In the genomic region with DNA sequence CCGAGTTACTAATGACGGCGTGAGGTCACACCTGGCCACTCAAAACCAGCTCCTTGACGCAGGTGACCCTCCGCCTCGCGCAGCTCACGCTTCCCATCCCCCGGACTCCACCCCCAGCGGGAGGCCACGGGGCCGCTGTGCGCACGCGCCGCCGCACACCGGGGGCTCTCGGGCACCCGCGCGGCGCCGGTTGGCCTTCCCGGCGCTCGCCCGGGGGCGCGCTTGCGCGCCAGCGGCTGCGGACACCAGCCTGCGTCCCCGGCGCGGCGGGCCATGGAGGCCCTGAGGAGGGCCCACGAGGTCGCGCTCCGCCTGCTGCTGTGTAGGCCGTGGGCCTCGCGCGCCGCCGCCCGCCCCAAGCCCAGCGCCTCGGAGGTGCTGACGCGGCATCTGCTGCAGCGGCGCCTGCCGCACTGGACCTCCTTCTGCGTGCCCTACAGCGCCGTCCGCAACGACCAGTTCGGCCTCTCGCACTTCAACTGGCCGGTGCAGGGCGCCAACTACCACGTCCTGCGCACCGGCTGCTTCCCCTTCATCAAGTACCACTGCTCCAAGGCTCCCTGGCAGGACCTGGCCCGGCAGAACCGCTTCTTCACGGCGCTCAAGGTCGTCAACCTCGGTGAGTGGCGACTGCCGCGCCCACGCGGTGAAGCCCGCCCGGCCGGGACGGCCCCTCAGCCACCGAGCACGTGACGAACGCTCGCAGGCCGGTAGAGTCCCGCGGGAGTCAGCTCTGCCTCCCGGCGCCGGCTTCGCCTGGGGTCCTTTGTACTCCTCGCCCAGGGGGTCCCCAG, we compare ENCODE assay signal across 1 cellular context.
TF ChIP-seq lines count a peak whose summit lies in the region.

TSS of gene C15orf61 (plus strand) at position 156 of the 794 bp plus-strand sequence. CDS start at position 274, 118 bp downstream.

TF ChIP-seq in HEK293, 187 proteins besides CTCF, POLR2A, EP300 and RAD21 (continued from another document and continues in another):
- TF ChIP-seq, protein P1, sequence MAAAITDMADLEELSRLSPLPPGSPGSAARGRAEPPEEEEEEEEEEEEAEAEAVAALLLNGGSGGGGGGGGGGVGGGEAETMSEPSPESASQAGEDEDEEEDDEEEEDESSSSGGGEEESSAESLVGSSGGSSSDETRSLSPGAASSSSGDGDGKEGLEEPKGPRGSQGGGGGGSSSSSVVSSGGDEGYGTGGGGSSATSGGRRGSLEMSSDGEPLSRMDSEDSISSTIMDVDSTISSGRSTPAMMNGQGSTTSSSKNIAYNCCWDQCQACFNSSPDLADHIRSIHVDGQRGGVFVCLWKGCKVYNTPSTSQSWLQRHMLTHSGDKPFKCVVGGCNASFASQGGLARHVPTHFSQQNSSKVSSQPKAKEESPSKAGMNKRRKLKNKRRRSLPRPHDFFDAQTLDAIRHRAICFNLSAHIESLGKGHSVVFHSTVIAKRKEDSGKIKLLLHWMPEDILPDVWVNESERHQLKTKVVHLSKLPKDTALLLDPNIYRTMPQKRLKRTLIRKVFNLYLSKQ (tag by site-specific recombination; IDR thresholded peaks at IDR 0.05; ENCODE audit: borderline replicate concordance): 0 out of 2 replicates have a peak, but pooled peaks have one; percentile 15
- TF ChIP-seq, protein P2, sequence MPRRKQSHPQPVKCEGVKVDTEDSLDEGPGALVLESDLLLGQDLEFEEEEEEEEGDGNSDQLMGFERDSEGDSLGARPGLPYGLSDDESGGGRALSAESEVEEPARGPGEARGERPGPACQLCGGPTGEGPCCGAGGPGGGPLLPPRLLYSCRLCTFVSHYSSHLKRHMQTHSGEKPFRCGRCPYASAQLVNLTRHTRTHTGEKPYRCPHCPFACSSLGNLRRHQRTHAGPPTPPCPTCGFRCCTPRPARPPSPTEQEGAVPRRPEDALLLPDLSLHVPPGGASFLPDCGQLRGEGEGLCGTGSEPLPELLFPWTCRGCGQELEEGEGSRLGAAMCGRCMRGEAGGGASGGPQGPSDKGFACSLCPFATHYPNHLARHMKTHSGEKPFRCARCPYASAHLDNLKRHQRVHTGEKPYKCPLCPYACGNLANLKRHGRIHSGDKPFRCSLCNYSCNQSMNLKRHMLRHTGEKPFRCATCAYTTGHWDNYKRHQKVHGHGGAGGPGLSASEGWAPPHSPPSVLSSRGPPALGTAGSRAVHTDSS (tag by site-specific recombination; IDR thresholded peaks at IDR 0.05): no peak; the same call in 1 of the 2 replicates
- TF ChIP-seq PRDM1 (tag by site-specific recombination; IDR thresholded peaks at IDR 0.05): no peak
- peak; percentile 97 for TF ChIP-seq ZBTB26 (tag by site-specific recombination; optimal IDR thresholded peaks at IDR 0.05)
- 0 out of 2 replicates have a peak, but pooled peaks have one; percentile 52 for TF ChIP-seq ZBTB1 (tag by site-specific recombination; IDR thresholded peaks at IDR 0.05)
- TF ChIP-seq HIC1 (tag by site-specific recombination; IDR thresholded peaks at IDR 0.05): peak; percentile 90
- no peak for TF ChIP-seq ZNF155 (tag by site-specific recombination; IDR thresholded peaks at IDR 0.05)
- TF ChIP-seq ZSCAN16 (tag by site-specific recombination; IDR thresholded peaks at IDR 0.05): peak; percentile 80
- peak; percentile 28; the same call in 1 of the 2 replicates for TF ChIP-seq ZNF518A (tag by site-specific recombination; conservative IDR thresholded peaks at IDR 0.05; ENCODE audit: low read depth)
- peak; percentile 97 for TF ChIP-seq ZNF692 (tag by site-specific recombination; IDR thresholded peaks at IDR 0.05)
- no peak for TF ChIP-seq ZNF292 (tag by site-specific recombination; IDR thresholded peaks at IDR 0.05; ENCODE audit: borderline replicate concordance, low read depth)
- peak; percentile 94; the same call in 1 of the 2 replicates for TF ChIP-seq GLI4 (tag by site-specific recombination; IDR thresholded peaks at IDR 0.05)
- TF ChIP-seq ZNF18 (tag by site-specific recombination; IDR thresholded peaks at IDR 0.05): no peak; the same call in 1 of the 2 replicates
- no peak for TF ChIP-seq ZNF747 (tag by site-specific recombination; IDR thresholded peaks at IDR 0.05)
- TF ChIP-seq ZNF514 (tag by site-specific recombination; IDR thresholded peaks at IDR 0.05): no peak
- TF ChIP-seq SP2 (tag by site-specific recombination; IDR thresholded peaks at IDR 0.05): peak; percentile 71
- no peak for TF ChIP-seq ZNF26 (tag by site-specific recombination; IDR thresholded peaks at IDR 0.05)
- TF ChIP-seq, protein P3, sequence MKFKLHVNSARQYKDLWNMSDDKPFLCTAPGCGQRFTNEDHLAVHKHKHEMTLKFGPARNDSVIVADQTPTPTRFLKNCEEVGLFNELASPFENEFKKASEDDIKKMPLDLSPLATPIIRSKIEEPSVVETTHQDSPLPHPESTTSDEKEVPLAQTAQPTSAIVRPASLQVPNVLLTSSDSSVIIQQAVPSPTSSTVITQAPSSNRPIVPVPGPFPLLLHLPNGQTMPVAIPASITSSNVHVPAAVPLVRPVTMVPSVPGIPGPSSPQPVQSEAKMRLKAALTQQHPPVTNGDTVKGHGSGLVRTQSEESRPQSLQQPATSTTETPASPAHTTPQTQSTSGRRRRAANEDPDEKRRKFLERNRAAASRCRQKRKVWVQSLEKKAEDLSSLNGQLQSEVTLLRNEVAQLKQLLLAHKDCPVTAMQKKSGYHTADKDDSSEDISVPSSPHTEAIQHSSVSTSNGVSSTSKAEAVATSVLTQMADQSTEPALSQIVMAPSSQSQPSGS (tag by site-specific recombination; IDR thresholded peaks at IDR 0.05; ENCODE audit: low read depth): no peak
- TF ChIP-seq ZNF23 (tag by site-specific recombination; IDR thresholded peaks at IDR 0.05; ENCODE audit: borderline replicate concordance): no peak
- peak; percentile 98 for TF ChIP-seq ZNF324 (tag by site-specific recombination; IDR thresholded peaks at IDR 0.05)
- peak; percentile 96 for TF ChIP-seq ZFP37 (tag by site-specific recombination; IDR thresholded peaks at IDR 0.05)
- TF ChIP-seq ZBTB48 (tag by site-specific recombination; IDR thresholded peaks at IDR 0.05): peak; percentile 93
- TF ChIP-seq, protein P4, sequence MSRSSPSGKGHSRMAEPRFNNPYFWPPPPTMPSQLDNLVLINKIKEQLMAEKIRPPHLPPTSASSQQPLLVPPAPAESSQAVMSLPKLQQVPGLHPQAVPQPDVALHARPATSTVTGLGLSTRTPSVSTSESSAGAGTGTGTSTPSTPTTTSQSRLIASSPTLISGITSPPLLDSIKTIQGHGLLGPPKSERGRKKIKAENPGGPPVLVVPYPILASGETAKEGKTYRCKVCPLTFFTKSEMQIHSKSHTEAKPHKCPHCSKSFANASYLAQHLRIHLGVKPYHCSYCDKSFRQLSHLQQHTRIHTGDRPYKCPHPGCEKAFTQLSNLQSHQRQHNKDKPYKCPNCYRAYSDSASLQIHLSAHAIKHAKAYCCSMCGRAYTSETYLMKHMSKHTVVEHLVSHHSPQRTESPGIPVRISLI (tag by site-specific recombination; IDR thresholded peaks at IDR 0.05): no peak
- no peak for TF ChIP-seq ZFP41 (tag by site-specific recombination; IDR thresholded peaks at IDR 0.05; ENCODE audit: borderline replicate concordance)
- peak; percentile 68 for TF ChIP-seq IKZF3 (tag by site-specific recombination; IDR thresholded peaks at IDR 0.05)
- peak; percentile 91 for TF ChIP-seq ZNF792 (tag by site-specific recombination; IDR thresholded peaks at IDR 0.05)
